Comparison of ENCODE assay signal across 1 cellular context in the genomic region with DNA sequence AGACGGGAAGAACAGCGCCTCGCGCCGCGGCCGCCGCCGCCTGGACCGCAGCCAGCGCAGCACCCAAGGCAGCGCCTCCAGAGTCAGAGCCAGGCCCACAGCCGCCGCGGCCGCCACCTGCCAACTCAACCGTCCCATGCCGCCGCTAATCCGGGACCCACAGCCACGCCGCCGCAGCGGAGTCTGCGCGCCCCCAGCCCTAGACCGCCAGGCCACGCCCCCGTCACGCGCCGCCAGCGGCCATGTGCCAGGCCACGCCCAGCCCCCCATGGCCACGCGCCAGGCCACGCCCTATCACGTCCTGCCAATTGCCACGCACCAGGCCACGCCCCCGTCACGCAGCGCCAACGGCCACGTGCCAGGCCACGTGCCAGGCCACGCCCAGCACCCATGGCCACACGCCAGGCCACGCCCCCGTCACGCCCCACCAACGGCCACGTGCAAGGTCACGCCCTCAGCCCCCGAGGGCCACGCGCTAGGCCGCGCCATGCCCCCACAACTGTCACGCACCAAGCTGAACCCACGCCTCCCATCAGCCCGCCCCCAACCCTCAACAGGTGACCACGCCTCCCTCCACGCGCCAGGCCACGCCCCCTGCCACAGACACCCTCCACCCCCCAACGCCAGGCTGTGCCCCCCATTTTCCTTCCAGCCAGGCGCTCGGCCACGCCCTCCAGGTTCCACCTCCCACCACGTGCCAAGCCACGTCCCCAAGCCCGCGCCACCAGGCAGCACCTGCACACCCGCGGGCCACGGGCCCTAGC.
TF ChIP-seq lines count a peak whose summit lies in the region.

A gene with protein sequence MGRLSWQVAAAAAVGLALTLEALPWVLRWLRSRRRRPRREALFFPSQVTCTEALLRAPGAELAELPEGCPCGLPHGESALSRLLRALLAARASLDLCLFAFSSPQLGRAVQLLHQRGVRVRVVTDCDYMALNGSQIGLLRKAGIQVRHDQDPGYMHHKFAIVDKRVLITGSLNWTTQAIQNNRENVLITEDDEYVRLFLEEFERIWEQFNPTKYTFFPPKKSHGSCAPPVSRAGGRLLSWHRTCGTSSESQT (minus strand): TSS at position 185 of the 764 bp plus-strand sequence. CDS start 47 bp downstream, at position 138.

TF ChIP-seq in GM12878, 131 proteins besides CTCF, POLR2A, EP300 and RAD21 (continued from another document and continues in another):
- TF ChIP-seq, protein P1, sequence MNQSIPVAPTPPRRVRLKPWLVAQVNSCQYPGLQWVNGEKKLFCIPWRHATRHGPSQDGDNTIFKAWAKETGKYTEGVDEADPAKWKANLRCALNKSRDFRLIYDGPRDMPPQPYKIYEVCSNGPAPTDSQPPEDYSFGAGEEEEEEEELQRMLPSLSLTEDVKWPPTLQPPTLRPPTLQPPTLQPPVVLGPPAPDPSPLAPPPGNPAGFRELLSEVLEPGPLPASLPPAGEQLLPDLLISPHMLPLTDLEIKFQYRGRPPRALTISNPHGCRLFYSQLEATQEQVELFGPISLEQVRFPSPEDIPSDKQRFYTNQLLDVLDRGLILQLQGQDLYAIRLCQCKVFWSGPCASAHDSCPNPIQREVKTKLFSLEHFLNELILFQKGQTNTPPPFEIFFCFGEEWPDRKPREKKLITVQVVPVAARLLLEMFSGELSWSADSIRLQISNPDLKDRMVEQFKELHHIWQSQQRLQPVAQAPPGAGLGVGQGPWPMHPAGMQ (IDR thresholded peaks at IDR 0.05; ENCODE audit: borderline replicate concordance) = no peak
- TF ChIP-seq, protein P2, sequence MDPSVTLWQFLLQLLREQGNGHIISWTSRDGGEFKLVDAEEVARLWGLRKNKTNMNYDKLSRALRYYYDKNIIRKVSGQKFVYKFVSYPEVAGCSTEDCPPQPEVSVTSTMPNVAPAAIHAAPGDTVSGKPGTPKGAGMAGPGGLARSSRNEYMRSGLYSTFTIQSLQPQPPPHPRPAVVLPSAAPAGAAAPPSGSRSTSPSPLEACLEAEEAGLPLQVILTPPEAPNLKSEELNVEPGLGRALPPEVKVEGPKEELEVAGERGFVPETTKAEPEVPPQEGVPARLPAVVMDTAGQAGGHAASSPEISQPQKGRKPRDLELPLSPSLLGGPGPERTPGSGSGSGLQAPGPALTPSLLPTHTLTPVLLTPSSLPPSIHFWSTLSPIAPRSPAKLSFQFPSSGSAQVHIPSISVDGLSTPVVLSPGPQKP (IDR thresholded peaks at IDR 0.05; ENCODE audit: low read depth, low read length) = no peak
- TF ChIP-seq ZSCAN29 (IDR thresholded peaks at IDR 0.05) = 0 out of 2 replicates have a peak, but pooled peaks have one; percentile 9
- TF ChIP-seq GATAD2B (conservative IDR thresholded peaks at IDR 0.05; ENCODE audit: low read depth) = peak; percentile 79
- peak; percentile 92 for TF ChIP-seq LARP7 (IDR thresholded peaks at IDR 0.05)
- TF ChIP-seq RUNX3 (IDR thresholded peaks at IDR 0.05; ENCODE audit: low read length) = peak; percentile 75
- no peak for TF ChIP-seq FOXK2 (IDR thresholded peaks at IDR 0.05)
- 0 out of 2 replicates have a peak, but pooled peaks have one; percentile 43 for TF ChIP-seq TCF3 (IDR thresholded peaks at IDR 0.05; ENCODE audit: borderline replicate concordance, insufficient read depth, low read depth, low read length)
- peak; percentile 90 for TF ChIP-seq SP1 (IDR thresholded peaks at IDR 0.05; ENCODE audit: low read depth, low read length)
- TF ChIP-seq JUNB (IDR thresholded peaks at IDR 0.05) = no peak
- TF ChIP-seq RELA (IDR thresholded peaks at IDR 0.05; ENCODE audit: borderline replicate concordance, partially characterized antibody) = peak; percentile 92
- 0 out of 2 replicates have a peak, but pooled peaks have one; percentile 27 for TF ChIP-seq IRF4 (IDR thresholded peaks at IDR 0.05; ENCODE audit: low read depth, low read length)
- TF ChIP-seq CHD2 (IDR thresholded peaks at IDR 0.05; ENCODE audit: borderline replicate concordance, low read depth, low read length) = peak; percentile 35; the same call in 1 of the 2 replicates
- no peak for TF ChIP-seq ZZZ3 (IDR thresholded peaks at IDR 0.05; ENCODE audit: control insufficient read depth, insufficient read length, low read depth)
- TF ChIP-seq, protein P3, sequence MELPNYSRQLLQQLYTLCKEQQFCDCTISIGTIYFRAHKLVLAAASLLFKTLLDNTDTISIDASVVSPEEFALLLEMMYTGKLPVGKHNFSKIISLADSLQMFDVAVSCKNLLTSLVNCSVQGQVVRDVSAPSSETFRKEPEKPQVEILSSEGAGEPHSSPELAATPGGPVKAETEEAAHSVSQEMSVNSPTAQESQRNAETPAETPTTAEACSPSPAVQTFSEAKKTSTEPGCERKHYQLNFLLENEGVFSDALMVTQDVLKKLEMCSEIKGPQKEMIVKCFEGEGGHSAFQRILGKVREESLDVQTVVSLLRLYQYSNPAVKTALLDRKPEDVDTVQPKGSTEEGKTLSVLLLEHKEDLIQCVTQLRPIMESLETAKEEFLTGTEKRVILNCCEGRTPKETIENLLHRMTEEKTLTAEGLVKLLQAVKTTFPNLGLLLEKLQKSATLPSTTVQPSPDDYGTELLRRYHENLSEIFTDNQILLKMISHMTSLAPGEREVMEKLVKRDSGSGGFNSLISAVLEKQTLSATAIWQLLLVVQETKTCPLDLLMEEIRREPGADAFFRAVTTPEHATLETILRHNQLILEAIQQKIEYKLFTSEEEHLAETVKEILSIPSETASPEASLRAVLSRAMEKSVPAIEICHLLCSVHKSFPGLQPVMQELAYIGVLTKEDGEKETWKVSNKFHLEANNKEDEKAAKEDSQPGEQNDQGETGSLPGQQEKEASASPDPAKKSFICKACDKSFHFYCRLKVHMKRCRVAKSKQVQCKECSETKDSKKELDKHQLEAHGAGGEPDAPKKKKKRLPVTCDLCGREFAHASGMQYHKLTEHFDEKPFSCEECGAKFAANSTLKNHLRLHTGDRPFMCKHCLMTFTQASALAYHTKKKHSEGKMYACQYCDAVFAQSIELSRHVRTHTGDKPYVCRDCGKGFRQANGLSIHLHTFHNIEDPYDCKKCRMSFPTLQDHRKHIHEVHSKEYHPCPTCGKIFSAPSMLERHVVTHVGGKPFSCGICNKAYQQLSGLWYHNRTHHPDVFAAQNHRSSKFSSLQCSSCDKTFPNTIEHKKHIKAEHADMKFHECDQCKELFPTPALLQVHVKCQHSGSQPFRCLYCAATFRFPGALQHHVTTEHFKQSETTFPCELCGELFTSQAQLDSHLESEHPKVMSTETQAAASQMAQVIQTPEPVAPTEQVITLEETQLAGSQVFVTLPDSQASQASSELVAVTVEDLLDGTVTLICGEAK (IDR thresholded peaks at IDR 0.05; ENCODE audit: borderline replicate concordance) = no peak
- peak; percentile 74 for TF ChIP-seq POLR2AphosphoS5 (IDR thresholded peaks at IDR 0.05; ENCODE audit: low read length)
- peak; percentile 43; the same call in 1 of the 2 replicates for TF ChIP-seq TAF1 (IDR thresholded peaks at IDR 0.05; ENCODE audit: borderline replicate concordance, low read depth, low read length)
- TF ChIP-seq, protein P4, sequence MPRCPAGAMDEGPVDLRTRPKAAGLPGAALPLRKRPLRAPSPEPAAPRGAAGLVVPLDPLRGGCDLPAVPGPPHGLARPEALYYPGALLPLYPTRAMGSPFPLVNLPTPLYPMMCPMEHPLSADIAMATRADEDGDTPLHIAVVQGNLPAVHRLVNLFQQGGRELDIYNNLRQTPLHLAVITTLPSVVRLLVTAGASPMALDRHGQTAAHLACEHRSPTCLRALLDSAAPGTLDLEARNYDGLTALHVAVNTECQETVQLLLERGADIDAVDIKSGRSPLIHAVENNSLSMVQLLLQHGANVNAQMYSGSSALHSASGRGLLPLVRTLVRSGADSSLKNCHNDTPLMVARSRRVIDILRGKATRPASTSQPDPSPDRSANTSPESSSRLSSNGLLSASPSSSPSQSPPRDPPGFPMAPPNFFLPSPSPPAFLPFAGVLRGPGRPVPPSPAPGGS (IDR thresholded peaks at IDR 0.05; ENCODE audit: borderline replicate concordance, insufficient read depth, low read depth, low read length, poor library complexity, severe bottlenecking) = peak; percentile 18
- TF ChIP-seq, protein P5, sequence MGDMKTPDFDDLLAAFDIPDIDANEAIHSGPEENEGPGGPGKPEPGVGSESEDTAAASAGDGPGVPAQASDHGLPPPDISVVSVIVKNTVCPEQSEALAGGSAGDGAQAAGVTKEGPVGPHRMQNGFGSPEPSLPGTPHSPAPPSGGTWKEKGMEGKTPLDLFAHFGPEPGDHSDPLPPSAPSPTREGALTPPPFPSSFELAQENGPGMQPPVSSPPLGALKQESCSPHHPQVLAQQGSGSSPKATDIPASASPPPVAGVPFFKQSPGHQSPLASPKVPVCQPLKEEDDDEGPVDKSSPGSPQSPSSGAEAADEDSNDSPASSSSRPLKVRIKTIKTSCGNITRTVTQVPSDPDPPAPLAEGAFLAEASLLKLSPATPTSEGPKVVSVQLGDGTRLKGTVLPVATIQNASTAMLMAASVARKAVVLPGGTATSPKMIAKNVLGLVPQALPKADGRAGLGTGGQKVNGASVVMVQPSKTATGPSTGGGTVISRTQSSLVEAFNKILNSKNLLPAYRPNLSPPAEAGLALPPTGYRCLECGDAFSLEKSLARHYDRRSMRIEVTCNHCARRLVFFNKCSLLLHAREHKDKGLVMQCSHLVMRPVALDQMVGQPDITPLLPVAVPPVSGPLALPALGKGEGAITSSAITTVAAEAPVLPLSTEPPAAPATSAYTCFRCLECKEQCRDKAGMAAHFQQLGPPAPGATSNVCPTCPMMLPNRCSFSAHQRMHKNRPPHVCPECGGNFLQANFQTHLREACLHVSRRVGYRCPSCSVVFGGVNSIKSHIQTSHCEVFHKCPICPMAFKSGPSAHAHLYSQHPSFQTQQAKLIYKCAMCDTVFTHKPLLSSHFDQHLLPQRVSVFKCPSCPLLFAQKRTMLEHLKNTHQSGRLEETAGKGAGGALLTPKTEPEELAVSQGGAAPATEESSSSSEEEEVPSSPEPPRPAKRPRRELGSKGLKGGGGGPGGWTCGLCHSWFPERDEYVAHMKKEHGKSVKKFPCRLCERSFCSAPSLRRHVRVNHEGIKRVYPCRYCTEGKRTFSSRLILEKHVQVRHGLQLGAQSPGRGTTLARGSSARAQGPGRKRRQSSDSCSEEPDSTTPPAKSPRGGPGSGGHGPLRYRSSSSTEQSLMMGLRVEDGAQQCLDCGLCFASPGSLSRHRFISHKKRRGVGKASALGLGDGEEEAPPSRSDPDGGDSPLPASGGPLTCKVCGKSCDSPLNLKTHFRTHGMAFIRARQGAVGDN (IDR thresholded peaks at IDR 0.05) = peak; percentile 91
- peak; percentile 55 for TF ChIP-seq KLF5 (IDR thresholded peaks at IDR 0.05; ENCODE audit: partially characterized antibody)
- TF ChIP-seq, protein P6, sequence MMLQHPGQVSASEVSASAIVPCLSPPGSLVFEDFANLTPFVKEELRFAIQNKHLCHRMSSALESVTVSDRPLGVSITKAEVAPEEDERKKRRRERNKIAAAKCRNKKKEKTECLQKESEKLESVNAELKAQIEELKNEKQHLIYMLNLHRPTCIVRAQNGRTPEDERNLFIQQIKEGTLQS (IDR thresholded peaks at IDR 0.05; ENCODE audit: borderline replicate concordance, extremely low read depth, low read depth, low read length) = peak; percentile 94
- TF ChIP-seq, protein P7, sequence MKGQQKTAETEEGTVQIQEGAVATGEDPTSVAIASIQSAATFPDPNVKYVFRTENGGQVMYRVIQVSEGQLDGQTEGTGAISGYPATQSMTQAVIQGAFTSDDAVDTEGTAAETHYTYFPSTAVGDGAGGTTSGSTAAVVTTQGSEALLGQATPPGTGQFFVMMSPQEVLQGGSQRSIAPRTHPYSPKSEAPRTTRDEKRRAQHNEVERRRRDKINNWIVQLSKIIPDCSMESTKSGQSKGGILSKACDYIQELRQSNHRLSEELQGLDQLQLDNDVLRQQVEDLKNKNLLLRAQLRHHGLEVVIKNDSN (IDR thresholded peaks at IDR 0.05; ENCODE audit: borderline replicate concordance, extremely low read length, insufficient read depth, low read depth, low read length) = peak; percentile 99
- TF ChIP-seq MXI1 (IDR thresholded peaks at IDR 0.05; ENCODE audit: low read depth, low read length) = peak; percentile 90
- TF ChIP-seq, protein P8, sequence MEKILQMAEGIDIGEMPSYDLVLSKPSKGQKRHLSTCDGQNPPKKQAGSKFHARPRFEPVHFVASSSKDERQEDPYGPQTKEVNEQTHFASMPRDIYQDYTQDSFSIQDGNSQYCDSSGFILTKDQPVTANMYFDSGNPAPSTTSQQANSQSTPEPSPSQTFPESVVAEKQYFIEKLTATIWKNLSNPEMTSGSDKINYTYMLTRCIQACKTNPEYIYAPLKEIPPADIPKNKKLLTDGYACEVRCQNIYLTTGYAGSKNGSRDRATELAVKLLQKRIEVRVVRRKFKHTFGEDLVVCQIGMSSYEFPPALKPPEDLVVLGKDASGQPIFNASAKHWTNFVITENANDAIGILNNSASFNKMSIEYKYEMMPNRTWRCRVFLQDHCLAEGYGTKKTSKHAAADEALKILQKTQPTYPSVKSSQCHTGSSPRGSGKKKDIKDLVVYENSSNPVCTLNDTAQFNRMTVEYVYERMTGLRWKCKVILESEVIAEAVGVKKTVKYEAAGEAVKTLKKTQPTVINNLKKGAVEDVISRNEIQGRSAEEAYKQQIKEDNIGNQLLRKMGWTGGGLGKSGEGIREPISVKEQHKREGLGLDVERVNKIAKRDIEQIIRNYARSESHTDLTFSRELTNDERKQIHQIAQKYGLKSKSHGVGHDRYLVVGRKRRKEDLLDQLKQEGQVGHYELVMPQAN (conservative IDR thresholded peaks at IDR 0.05) = no peak
- TF ChIP-seq ZNF207 (IDR thresholded peaks at IDR 0.05; ENCODE audit: borderline replicate concordance) = 0 out of 2 replicates have a peak, but pooled peaks have one; percentile 63
- TF ChIP-seq CREB1 (IDR thresholded peaks at IDR 0.05; ENCODE audit: low read depth) = peak; percentile 80; the same call in 1 of the 2 replicates
- TF ChIP-seq, protein P9, sequence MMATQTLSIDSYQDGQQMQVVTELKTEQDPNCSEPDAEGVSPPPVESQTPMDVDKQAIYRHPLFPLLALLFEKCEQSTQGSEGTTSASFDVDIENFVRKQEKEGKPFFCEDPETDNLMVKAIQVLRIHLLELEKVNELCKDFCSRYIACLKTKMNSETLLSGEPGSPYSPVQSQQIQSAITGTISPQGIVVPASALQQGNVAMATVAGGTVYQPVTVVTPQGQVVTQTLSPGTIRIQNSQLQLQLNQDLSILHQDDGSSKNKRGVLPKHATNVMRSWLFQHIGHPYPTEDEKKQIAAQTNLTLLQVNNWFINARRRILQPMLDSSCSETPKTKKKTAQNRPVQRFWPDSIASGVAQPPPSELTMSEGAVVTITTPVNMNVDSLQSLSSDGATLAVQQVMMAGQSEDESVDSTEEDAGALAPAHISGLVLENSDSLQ (IDR thresholded peaks at IDR 0.05) = peak; percentile 60; the same call in 1 of the 2 replicates
- TF ChIP-seq CREM (IDR thresholded peaks at IDR 0.05; ENCODE audit: low read depth) = peak; percentile 66
- peak in 1 of 2 experiments; percentile 87; a peak in 1 of 3 replicates for TF ChIP-seq EGR1 (IDR thresholded peaks at IDR 0.05; ENCODE audit: borderline replicate concordance in 1 of 2, low read depth in 2 of 2, low read length in 2 of 2)
- peak; percentile 92 for TF ChIP-seq BACH1 (IDR thresholded peaks at IDR 0.05; ENCODE audit: borderline replicate concordance)
- TF ChIP-seq BHLHE40 (IDR thresholded peaks at IDR 0.05; ENCODE audit: borderline replicate concordance in 1 of 2, low read depth in 2 of 2, low read length in 1 of 2) = peak; percentile 98 to 100
- no peak for TF ChIP-seq BRCA1 (IDR thresholded peaks at IDR 0.05; ENCODE audit: low read depth, low read length)
- TF ChIP-seq, protein P10, sequence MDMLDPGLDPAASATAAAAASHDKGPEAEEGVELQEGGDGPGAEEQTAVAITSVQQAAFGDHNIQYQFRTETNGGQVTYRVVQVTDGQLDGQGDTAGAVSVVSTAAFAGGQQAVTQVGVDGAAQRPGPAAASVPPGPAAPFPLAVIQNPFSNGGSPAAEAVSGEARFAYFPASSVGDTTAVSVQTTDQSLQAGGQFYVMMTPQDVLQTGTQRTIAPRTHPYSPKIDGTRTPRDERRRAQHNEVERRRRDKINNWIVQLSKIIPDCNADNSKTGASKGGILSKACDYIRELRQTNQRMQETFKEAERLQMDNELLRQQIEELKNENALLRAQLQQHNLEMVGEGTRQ (IDR thresholded peaks at IDR 0.05; ENCODE audit: borderline replicate concordance, low read depth, low read length) = peak; percentile 96
- TF ChIP-seq ZNF622 (IDR thresholded peaks at IDR 0.05) = no peak
- peak; percentile 70 for TF ChIP-seq IKZF1 (conservative IDR thresholded peaks at IDR 0.05)
